ENCODE assay signal across 32 cellular contexts in the genomic region with DNA sequence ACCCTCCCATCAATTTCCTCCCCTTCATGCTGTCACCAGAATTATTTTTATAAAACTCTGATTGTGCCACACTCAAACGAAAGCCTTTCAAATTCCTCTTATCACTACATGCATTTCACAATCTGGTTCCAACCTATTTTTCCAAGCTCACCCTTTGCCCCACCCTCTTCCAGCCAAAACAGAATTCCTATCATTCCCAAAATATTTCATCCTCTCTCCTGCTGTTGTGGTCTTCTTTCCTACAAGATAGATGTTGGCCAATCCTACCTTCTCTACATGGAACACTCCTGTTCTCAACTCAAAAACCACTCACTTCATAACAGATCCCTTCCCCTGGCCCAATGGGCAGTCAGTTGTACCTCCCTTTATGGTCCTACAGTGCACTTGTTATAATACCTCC.
DNase-seq lines count a peak whose midpoint lies in the region; ATAC-seq, FAIRE-seq and TF ChIP-seq lines count a peak whose summit lies in the region.
"Had no signal": no experiment of that assay in that cellular context is flagged by ENCODE, and none has a peak within 500 bp of the region (broad histone marks: within the 10 kb centered on the region; RNA-seq: fewer than 3 reads in every experiment).

No MANE protein-coding gene starts in this region.

- H3K9ac ChIP-seq in HepG2 (ENCODE audit: insufficient read depth, low read depth, low read length): no peak overlapping the region

- H3K79me2 ChIP-seq in HepG2 (ENCODE audit: insufficient read depth, low read length): no peaks in the 10 kb centered on the region

- TF ChIP-seq POLR2A in HepG2 (IDR thresholded peaks at IDR 0.05; ENCODE audit: insufficient read depth in 1 of 2, low read depth in 2 of 2, low read length in 2 of 2) (no peak), right lobe of liver (IDR thresholded peaks at IDR 0.05) (no peak)

- peak; percentile 32 for DNase-seq in HepG2 (ENCODE audit: low spot score)
- no peak for DNase-seq in right lobe of liver
- DNase-seq in RWPE1 (ENCODE audit: low spot score): peak; percentile 9
- DNase-seq in iPS-NIHi7 (ENCODE audit: extremely low spot score): peak; percentile 21
- no peak for DNase-seq in activated CD4-positive, CD25-positive, alpha-beta regulatory T cell (lab: John Stamatoyannopoulos, UW)
- no peak for DNase-seq in LoVo (ENCODE audit: low spot score)
- DNase-seq in NCI-H82 treated with DMSO at 0.1 percent for 48 hours (lab: John Stamatoyannopoulos, UW; ENCODE audit: unreplicated experiment): no peak
- no peak for DNase-seq in HAP-1 (ENCODE audit: low spot score in 2 of 2)
- DNase-seq: 8988T; activated CD4-positive, alpha-beta T cell treated with anti-CD3 and anti-CD28 coated beads for 48 hours; activated CD8-positive, alpha-beta memory T cell treated with anti-CD3 and anti-CD28 coated beads for 24 hours; AML-193; CD4-positive, alpha-beta T cell; dorsolateral prefrontal cortex; EL; left cardiac atrium; NCI-H1048; NCI-H2107; nephron progenitor cell; pancreas; PC-3; SHP77; stimulated activated CD4-positive, alpha-beta T cell treated with anti-CD3 and anti-CD28 coated beads, Interleukin-1b, Interleukin-23, amount 100 ng/mL, for 48 hours; stimulated activated naive CD8-positive, alpha-beta T cell treated with anti-CD3 and anti-CD28 coated beads, Interleukin-15, Interleukin-2, amounts not matched to agents 100 U/mL and 50 U/mL, for 24 hours; SW 1271; T1000 had no signal

- CTCF ChIA-PET in HepG2 (lab: Yijun Ruan, JAX; ENCODE audit: low intra/inter-chr PET ratio, low total read pairs): no interaction called here
- CTCF ChIA-PET in RWPE1 (lab: Yijun Ruan, JAX): no interaction called here

- POLR2A ChIA-PET in HepG2 (lab: Yijun Ruan, JAX) (no interaction called here), RWPE1 (lab: Yijun Ruan, JAX; ENCODE audit: low non-redundant PET) (no interaction called here)

- no peaks in the 10 kb centered on the region for H3K27me3 ChIP-seq in HepG2 (ENCODE audit: control insufficient read depth in 1 of 2, insufficient read depth in 2 of 2, low read length in 2 of 2)
- H3K27me3 ChIP-seq in right lobe of liver: no peaks in the 10 kb centered on the region
- peaks cover 15% of the 10 kb centered on the region; the same call in 1 of the 2 replicates for H3K27me3 ChIP-seq in HAP-1 (ENCODE audit: low read depth)
- H3K27me3 ChIP-seq: dorsolateral prefrontal cortex, gastroesophageal sphincter, hepatocyte, pancreas had no signal

- H3K36me3 ChIP-seq in HepG2 (replicated peaks in 1 of 2; ENCODE audit: control insufficient read depth in 1 of 2, insufficient read depth in 2 of 2, low read length in 2 of 2) (no peaks in the 10 kb centered on the region), right lobe of liver (no peaks in the 10 kb centered on the region), HAP-1 (replicated peaks) (no peaks in the 10 kb centered on the region)
- H3K36me3 ChIP-seq: gastroesophageal sphincter, pancreas had no signal

- TF ChIP-seq CTCF in HepG2 (CRISPR knock-in tag; IDR thresholded peaks at IDR 0.05) (no peak), right lobe of liver (IDR thresholded peaks at IDR 0.05) (no peak), RWPE1 (conservative IDR thresholded peaks at IDR 0.05; ENCODE audit: low read depth) (no peak)

- TF ChIP-seq EP300 in HepG2 (IDR thresholded peaks at IDR 0.05; ENCODE audit: low read depth in 2 of 2, low read length in 2 of 2) (no peak), HepG2 (CRISPR knock-in tag; IDR thresholded peaks at IDR 0.05; ENCODE audit: borderline replicate concordance) (no peak)

- ATAC-seq in HepG2 (no peak), right lobe of liver (no peak)
- ATAC-seq: gastroesophageal sphincter; GM12878; left cardiac atrium; pancreas; PC-3; stimulated activated naive CD8-positive, alpha-beta T cell treated with anti-CD3 and anti-CD28 coated beads, Interleukin-15, Interleukin-2, amounts not matched to agents 100 U/mL and 50 U/mL, for 24 hours had no signal

- intact Hi-C loops in HepG2 (cut with micrococcal nuclease; ENCODE audit: unreplicated experiment): no loop called here
- intact Hi-C loops in right lobe of liver (cut with DNase I): no loop called here

- no peak overlapping the region for H3K4me3 ChIP-seq in HepG2 (replicated peaks in 1 of 3; ENCODE audit: insufficient read depth in 1 of 3, low read depth in 2 of 3, low read length in 3 of 3)
- H3K4me3 ChIP-seq in right lobe of liver: no peak overlapping the region
- H3K4me3 ChIP-seq in HAP-1: no peak overlapping the region
- H3K4me3 ChIP-seq: dorsolateral prefrontal cortex, gastroesophageal sphincter, GM12878, hepatocyte, pancreas, smooth muscle cell had no signal

- in situ Hi-C loops in HepG2 (cut with HindIII; ENCODE audit: extremely low pct_ligation_motif_present, low pct_unique_long_range_greater_than_20kb): loop anchor here (25.0 kb wide), 1 partner anchor 464 kb away; no protein-coding TSS in a partner anchor
- in situ Hi-C loops in HAP-1 (cut with MboI; ENCODE audit: low sequenced_read_pairs): loop anchor here (25.0 kb wide), 3 partner anchors 189 to 464 kb away; no protein-coding TSS in a partner anchor

- no peaks in the 10 kb centered on the region for H3K9me3 ChIP-seq in HepG2 (ENCODE audit: low read length)
- H3K9me3 ChIP-seq in right lobe of liver: no peaks in the 10 kb centered on the region
- H3K9me3 ChIP-seq in HAP-1: no peaks in the 10 kb centered on the region
- H3K9me3 ChIP-seq: gastroesophageal sphincter, pancreas had no signal

- no peak overlapping the region for H3K4me2 ChIP-seq in HepG2 (ENCODE audit: low read depth, low read length)
- H3K4me2 ChIP-seq: hepatocyte, smooth muscle cell had no signal

- TF ChIP-seq RAD21 in HepG2 (CRISPR knock-in tag; IDR thresholded peaks at IDR 0.05): no peak

- no peak overlapping the region for H2AFZ ChIP-seq in HepG2 (ENCODE audit: low read length)
- H2AFZ ChIP-seq: hepatocyte had no signal

- peaks cover 5% of the 10 kb centered on the region; the same call in 1 of the 2 replicates for H3K4me1 ChIP-seq in HepG2 (ENCODE audit: insufficient read depth, low read length)
- H3K4me1 ChIP-seq in right lobe of liver: no peaks in the 10 kb centered on the region
- peaks cover 6% of the 10 kb centered on the region for H3K4me1 ChIP-seq in HAP-1
- H3K4me1 ChIP-seq: gastroesophageal sphincter, pancreas had no signal

- H3K27ac ChIP-seq in HepG2 (ENCODE audit: extremely low read length, insufficient read depth, low read length): no peak overlapping the region
- H3K27ac ChIP-seq in right lobe of liver: no peak overlapping the region
- no peak overlapping the region for H3K27ac ChIP-seq in RWPE1
- H3K27ac ChIP-seq: gastroesophageal sphincter, hepatocyte, pancreas, VCaP had no signal

- no peaks in the 10 kb centered on the region; the same call in 1 of the 2 replicates for H4K20me1 ChIP-seq in HepG2 (ENCODE audit: insufficient read depth, low read length)

- WGBS in HepG2 (ENCODE audit: low lambda C conversion rate): 11% methylated on average over 1 of the region's 1 CpG
- 10% methylated on average over 1 of the region's 1 CpG for WGBS in right lobe of liver (ENCODE audit: insufficient coverage, low coverage, low lambda C conversion rate, missing lambda C conversion rate)

- no peak for FAIRE-seq in HepG2 (lab: Jason Lieb, UNC)
- FAIRE-seq: H54, pancreas had no signal

- BruUV-seq in HepG2 (replicated peaks; lab: Mats Ljungman, UMichigan): no TSS peak

TF ChIP-seq in HepG2, 621 proteins besides CTCF, POLR2A, EP300 and RAD21:
- TF ChIP-seq, protein P1, sequence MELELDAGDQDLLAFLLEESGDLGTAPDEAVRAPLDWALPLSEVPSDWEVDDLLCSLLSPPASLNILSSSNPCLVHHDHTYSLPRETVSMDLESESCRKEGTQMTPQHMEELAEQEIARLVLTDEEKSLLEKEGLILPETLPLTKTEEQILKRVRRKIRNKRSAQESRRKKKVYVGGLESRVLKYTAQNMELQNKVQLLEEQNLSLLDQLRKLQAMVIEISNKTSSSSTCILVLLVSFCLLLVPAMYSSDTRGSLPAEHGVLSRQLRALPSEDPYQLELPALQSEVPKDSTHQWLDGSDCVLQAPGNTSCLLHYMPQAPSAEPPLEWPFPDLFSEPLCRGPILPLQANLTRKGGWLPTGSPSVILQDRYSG (CRISPR knock-in tag; IDR thresholded peaks at IDR 0.05): no peak
- TF ChIP-seq NPAS2 (CRISPR knock-in tag; IDR thresholded peaks at IDR 0.05; ENCODE audit: borderline replicate concordance) (no peak), CHCHD3 (CRISPR knock-in tag; IDR thresholded peaks at IDR 0.05) (no peak), TCF7L2 (IDR thresholded peaks at IDR 0.05; ENCODE audit: low read depth, low read length) (no peak)
- TF ChIP-seq, protein P2, sequence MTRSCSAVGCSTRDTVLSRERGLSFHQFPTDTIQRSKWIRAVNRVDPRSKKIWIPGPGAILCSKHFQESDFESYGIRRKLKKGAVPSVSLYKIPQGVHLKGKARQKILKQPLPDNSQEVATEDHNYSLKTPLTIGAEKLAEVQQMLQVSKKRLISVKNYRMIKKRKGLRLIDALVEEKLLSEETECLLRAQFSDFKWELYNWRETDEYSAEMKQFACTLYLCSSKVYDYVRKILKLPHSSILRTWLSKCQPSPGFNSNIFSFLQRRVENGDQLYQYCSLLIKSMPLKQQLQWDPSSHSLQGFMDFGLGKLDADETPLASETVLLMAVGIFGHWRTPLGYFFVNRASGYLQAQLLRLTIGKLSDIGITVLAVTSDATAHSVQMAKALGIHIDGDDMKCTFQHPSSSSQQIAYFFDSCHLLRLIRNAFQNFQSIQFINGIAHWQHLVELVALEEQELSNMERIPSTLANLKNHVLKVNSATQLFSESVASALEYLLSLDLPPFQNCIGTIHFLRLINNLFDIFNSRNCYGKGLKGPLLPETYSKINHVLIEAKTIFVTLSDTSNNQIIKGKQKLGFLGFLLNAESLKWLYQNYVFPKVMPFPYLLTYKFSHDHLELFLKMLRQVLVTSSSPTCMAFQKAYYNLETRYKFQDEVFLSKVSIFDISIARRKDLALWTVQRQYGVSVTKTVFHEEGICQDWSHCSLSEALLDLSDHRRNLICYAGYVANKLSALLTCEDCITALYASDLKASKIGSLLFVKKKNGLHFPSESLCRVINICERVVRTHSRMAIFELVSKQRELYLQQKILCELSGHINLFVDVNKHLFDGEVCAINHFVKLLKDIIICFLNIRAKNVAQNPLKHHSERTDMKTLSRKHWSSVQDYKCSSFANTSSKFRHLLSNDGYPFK (CRISPR knock-in tag; IDR thresholded peaks at IDR 0.05; ENCODE audit: borderline replicate concordance): no peak

Comparison
In these comparisons a context has a peak if more than half of its experiments do, and no peak if none do; other contexts are left out.
1. DNase-seq: peak in HepG2 (single experiment), RWPE1 (single experiment) and iPS-NIHi7 (single experiment); none in right lobe of liver (0 of 3), activated CD4-positive, CD25-positive, alpha-beta regulatory T cell (0 of 4), LoVo (single experiment), NCI-H82 treated with DMSO at 0.1 percent for 48 hours (single experiment) and HAP-1 (0 of 2).